In genomic region chr6:158072083-158072721, GRCh38 we compare ENCODE assay signal across 8 cellular contexts.
DNase-seq lines count a peak whose midpoint lies in the region; ATAC-seq and TF ChIP-seq lines count a peak whose summit lies in the region.

No MANE protein-coding gene starts in this region.

- TF ChIP-seq CTCF in Loucy (conservative IDR thresholded peaks at IDR 0.05; ENCODE audit: low read length) (peak; percentile 87), upper lobe of left lung (IDR thresholded peaks at IDR 0.05) (peak; percentile 58 to 83 (median 78))

- H3K4me1 ChIP-seq in Loucy (ENCODE audit: insufficient read depth, low read length, poor library complexity, severe bottlenecking), result peaks cover 28% of the 10 kb centered on the region
- H3K4me1 ChIP-seq in trophoblast cell (ENCODE audit: control insufficient read depth in 1 of 2, insufficient read depth in 2 of 2, low read length in 2 of 2), result peaks cover 5 to 16% of the 10 kb centered on the region in 2 experiments
- peaks cover 13 to 20% (median 14%) of the 10 kb centered on the region in 4 donors for H3K4me1 ChIP-seq in upper lobe of left lung

- no peak overlapping the region for H2BK5ac ChIP-seq in trophoblast cell (ENCODE audit: low read depth, low read length, poor library complexity)

- no peaks in the 10 kb centered on the region for H3K27me3 ChIP-seq in Loucy (ENCODE audit: insufficient read depth, low read length, poor library complexity, severe bottlenecking)
- H3K27me3 ChIP-seq in trophoblast cell (ENCODE audit: insufficient read depth, low read length), result no peaks in the 10 kb centered on the region
- H3K27me3 ChIP-seq in upper lobe of left lung, result no peaks in the 10 kb centered on the region

- H3K36me3 ChIP-seq in Loucy (ENCODE audit: insufficient read depth, low read length) (peaks cover 9% of the 10 kb centered on the region; the same call in 1 of the 2 replicates), trophoblast cell (ENCODE audit: control insufficient read depth in 1 of 2, insufficient read depth in 2 of 2, low read length in 2 of 2) (peaks cover 39 to 61% of the 10 kb centered on the region in 2 experiments), upper lobe of left lung (peaks cover 0 to 13% (median 2%) of the 10 kb centered on the region in 4 donors)

- H3K9me2 ChIP-seq in Loucy (replicated peaks; ENCODE audit: low read depth, low read length), result no peaks in the 10 kb centered on the region

- H3K4me2 ChIP-seq in Loucy (ENCODE audit: low read depth, low read length, poor library complexity, severe bottlenecking) (peak overlapping the region; percentile 29), trophoblast cell (ENCODE audit: low read length) (no peak overlapping the region)

- no peak overlapping the region for H3K4ac ChIP-seq in trophoblast cell (ENCODE audit: low read depth, low read length)

- H3K9ac ChIP-seq in Loucy (ENCODE audit: low read depth, low read length, poor library complexity, severe bottlenecking) (no peak overlapping the region), trophoblast cell (ENCODE audit: low read length) (no peak overlapping the region)

- ATAC-seq in upper lobe of left lung (ENCODE audit: low FRiP score in 2 of 2), result peak in 1 of 2 donors; percentile 88

- H3K27ac ChIP-seq in trophoblast cell (ENCODE audit: low read depth, low read length) (no peak overlapping the region), upper lobe of left lung (no peak overlapping the region)

- H4K12ac ChIP-seq in trophoblast cell (ENCODE audit: low read depth, low read length), result no peak overlapping the region

- no CpG with 5 or more reads among the region's 16 CpGs for WGBS in trophoblast cell (ENCODE audit: extremely low coverage, insufficient coverage, insufficient read length)
- WGBS in upper lobe of left lung, 2 donors, result 19 to 22% methylated on average over 16 of the region's 16 CpGs

- H4K20me1 ChIP-seq in Loucy (ENCODE audit: insufficient read depth, low read length, poor library complexity, severe bottlenecking), result no peaks in the 10 kb centered on the region

- no peak for TF ChIP-seq POLR2A in upper lobe of left lung (IDR thresholded peaks at IDR 0.05)

- DNase-seq in DMS79 treated with DMSO at 0.1 percent for 48 hours (lab: John Stamatoyannopoulos, UW) (peak; percentile 16), DMS79 (lab: John Stamatoyannopoulos, UW) (no peak), SKM-1 (lab: John Stamatoyannopoulos, UW; ENCODE audit: unreplicated experiment) (peak; percentile 39), globus pallidus (ENCODE audit: low spot score) (peak; percentile 78), trophoblast cell (peak; percentile 57 to 86), upper lobe of left lung (peak in 1 of 2 donors; percentile 65)
- DNase-seq in activated naive CD4-positive, alpha-beta T cell treated with anti-CD3 and anti-CD28 coated beads, Interleukin-2, amount 50 U/mL, for 16 hours, result peak; percentile 68

- H2AK5ac ChIP-seq in trophoblast cell (ENCODE audit: low read length), result no peak overlapping the region

- no peak overlapping the region for H2BK12ac ChIP-seq in trophoblast cell (ENCODE audit: low read length)

- no peak overlapping the region for H4K91ac ChIP-seq in trophoblast cell (ENCODE audit: low read depth, low read length)

- no peak overlapping the region for H3K18ac ChIP-seq in trophoblast cell (ENCODE audit: low read length)

- no peak overlapping the region for H4K8ac ChIP-seq in trophoblast cell (ENCODE audit: low read depth, low read length)

- no peak for TF ChIP-seq EP300 in upper lobe of left lung (IDR thresholded peaks at IDR 0.05)

- H3K79me1 ChIP-seq in trophoblast cell (ENCODE audit: low read length), result peaks cover 4% of the 10 kb centered on the region

- no peak overlapping the region for H3K23ac ChIP-seq in trophoblast cell (ENCODE audit: low read length)

- no peak overlapping the region for H2BK120ac ChIP-seq in trophoblast cell (ENCODE audit: insufficient read depth, low read length, poor library complexity)

- H3K9me3 ChIP-seq in Loucy (ENCODE audit: insufficient read depth, low read depth, low read length), result no peaks in the 10 kb centered on the region
- H3K9me3 ChIP-seq in trophoblast cell (ENCODE audit: insufficient read depth, low read depth, low read length), result no peaks in the 10 kb centered on the region
- H3K9me3 ChIP-seq in upper lobe of left lung, result no peaks in the 10 kb centered on the region

- H3F3A ChIP-seq in Loucy (ENCODE audit: low read depth), result no peaks in the 10 kb centered on the region

- no peaks in the 10 kb centered on the region for H3K79me2 ChIP-seq in Loucy (ENCODE audit: insufficient read depth, low read length)
- H3K79me2 ChIP-seq in trophoblast cell (ENCODE audit: control insufficient read depth, insufficient read depth, low read length, poor library complexity), result no peaks in the 10 kb centered on the region

- peak overlapping the region; percentile 76 for H2AFZ ChIP-seq in Loucy (ENCODE audit: low read length)
- H2AFZ ChIP-seq in trophoblast cell (ENCODE audit: insufficient read depth, low read length, poor library complexity), result no peak overlapping the region

- H3K14ac ChIP-seq in trophoblast cell (ENCODE audit: low read length), result no peak overlapping the region

- H3K4me3 ChIP-seq in Loucy (ENCODE audit: low read length, poor library complexity, severe bottlenecking) (no peak overlapping the region), trophoblast cell (ENCODE audit: low read depth, low read length) (no peak overlapping the region), upper lobe of left lung (no peak overlapping the region)
